Comparison of ENCODE assay signal across 15 cellular contexts in genomic region chr2:157068225-157068624, GRCh38.
A peak's percentile ranks its signal among the peaks of the same experiment; 100 is the strongest.
DNase-seq lines count a peak whose midpoint lies in the region; ATAC-seq and TF ChIP-seq lines count a peak whose summit lies in the region.
"Had no signal": no experiment of that assay in that cellular context is flagged by ENCODE, and none has a peak within 500 bp of the region (broad histone marks: within the 10 kb centered on the region; RNA-seq: fewer than 3 reads in every experiment).

No MANE protein-coding gene starts in this region.

- H3K4me3 ChIP-seq in fibroblast of villous mesenchyme (ENCODE audit: low read depth, low read length) = no peak overlapping the region
- H3K4me3 ChIP-seq: A549; BLaER1 treated with 17β-estradiol and CSF1 and Interleukin-3, amounts not matched to agents 10 nM and 100 nM had no signal

- peak; percentile 40 for DNase-seq in fibroblast of villous mesenchyme (ENCODE audit: low read depth)
- no peak for DNase-seq in amygdala (lab: John Stamatoyannopoulos, UW)
- DNase-seq in SKM-1 treated with dmso at 0.1 percent for 144 hours (lab: John Stamatoyannopoulos, UW; ENCODE audit: unreplicated experiment) = no peak
- DNase-seq: AML-193; Caco-2; Calu3; CD4-positive, alpha-beta T cell; CD8-positive, alpha-beta T cell; DMS79 treated with DMSO at 0.1 percent for 48 hours; GF-D8 had no signal

- no peak for TF ChIP-seq CTCF in fibroblast of villous mesenchyme (IDR thresholded peaks at IDR 0.05; ENCODE audit: insufficient read depth, low read depth, low read length)

- ATAC-seq in GM21717 (IDR thresholded peaks at IDR 0.05; ENCODE audit: unreplicated experiment) = peak; percentile 66
- peak; percentile 41 for ATAC-seq in HG03442 (IDR thresholded peaks at IDR 0.05; ENCODE audit: unreplicated experiment)
- no peak for ATAC-seq in HG03460 (IDR thresholded peaks at IDR 0.05; ENCODE audit: unreplicated experiment)
- ATAC-seq: A549; CD8-positive, alpha-beta T cell had no signal
